8 cellular contexts compared by ENCODE assay signal in genomic region chr17:42531455-42532354, GRCh38. TPM values are rescaled to one million over a fixed set of nuclear protein-coding genes. Genes with fewer than 3 reads are reported as not detected.
DNase-seq lines count a peak whose midpoint lies in the region; TF ChIP-seq lines count a peak whose summit lies in the region.

No MANE protein-coding gene starts in this region.

- no peaks in the 10 kb centered on the region for H3K36me3 ChIP-seq in ACC112 (ENCODE audit: insufficient read depth, low read length)
- H3K36me3 ChIP-seq in subcutaneous abdominal adipose tissue (ENCODE audit: control insufficient read depth in 5 of 5, insufficient read depth in 5 of 5, low read length in 5 of 5), result no peaks in the 10 kb centered on the region

- H3K4me3 ChIP-seq in ACC112 (ENCODE audit: low read depth, low read length) (peak overlapping the region; percentile 78), epithelial cell of esophagus (ENCODE audit: low read length) (peak overlapping the region; percentile 42), mononuclear cell (ENCODE audit: low read length) (peak overlapping the region; percentile 42), subcutaneous abdominal adipose tissue (ENCODE audit: low read depth in 1 of 5, low read length in 5 of 5) (peak overlapping the region; percentile 54 to 75 (median 67))

- H3K79me2 ChIP-seq in ACC112 (ENCODE audit: control insufficient read depth, insufficient read depth, low read length, unreplicated experiment), result peaks cover 3% of the 10 kb centered on the region

- peaks cover 10% of the 10 kb centered on the region for H3K4me1 ChIP-seq in ACC112 (ENCODE audit: control insufficient read depth, insufficient read depth, low read length, unreplicated experiment)
- peaks cover 61% of the 10 kb centered on the region for H3K4me1 ChIP-seq in mononuclear cell (ENCODE audit: insufficient read depth, low read length)
- peaks cover 5 to 29% (median 26%) of the 10 kb centered on the region in 5 donors for H3K4me1 ChIP-seq in subcutaneous abdominal adipose tissue (ENCODE audit: control insufficient read depth in 5 of 5, insufficient read depth in 5 of 5, low read length in 5 of 5)

- H3K9ac ChIP-seq in subcutaneous abdominal adipose tissue (ENCODE audit: low read length in 5 of 5), result peak overlapping the region in 2 of 5 donors; percentile 20 to 68

- H2AFZ ChIP-seq in ACC112 (ENCODE audit: low read length, unreplicated experiment), result peak overlapping the region; percentile 48

- DNase-seq in GM13977 (ENCODE audit: low spot score), result peak; percentile 68
- DNase-seq in NCI-H69 (lab: John Stamatoyannopoulos, UW), result peak; percentile 83
- peak; percentile 77 for DNase-seq in activated CD8-positive, alpha-beta memory T cell treated with anti-CD3 and anti-CD28 coated beads, Interleukin-2, amount 50 U/mL, for 48 hours
- DNase-seq in epithelial cell of esophagus (ENCODE audit: low read depth), result peak; percentile 50
- DNase-seq in 8988T, result no peak

- no peaks in the 10 kb centered on the region for H3K9me3 ChIP-seq in mononuclear cell (ENCODE audit: low read depth, low read length)
- H3K9me3 ChIP-seq in subcutaneous abdominal adipose tissue (ENCODE audit: control insufficient read depth in 5 of 5, low read length in 5 of 5), result no peaks in the 10 kb centered on the region

- in situ Hi-C loops in GM13977 (cut with MboI; ENCODE audit: low pct_unique_long_range_greater_than_20kb, low sequenced_read_pairs, unreplicated experiment), result no loop called here

- H3K27ac ChIP-seq in ACC112 (ENCODE audit: low read depth, low read length), result no peak overlapping the region
- H3K27ac ChIP-seq in subcutaneous abdominal adipose tissue (ENCODE audit: low read depth, low read length), result peak overlapping the region; percentile 54

- no peaks in the 10 kb centered on the region for H3K27me3 ChIP-seq in ACC112 (ENCODE audit: insufficient read depth, low read length)
- no peaks in the 10 kb centered on the region for H3K27me3 ChIP-seq in mononuclear cell (ENCODE audit: insufficient read depth, low read length)
- H3K27me3 ChIP-seq in subcutaneous abdominal adipose tissue (ENCODE audit: control insufficient read depth in 5 of 5, insufficient read depth in 4 of 5, low read length in 5 of 5), result no peaks in the 10 kb centered on the region

- peak; percentile 41 for TF ChIP-seq CTCF in GM13977 (IDR thresholded peaks at IDR 0.05; ENCODE audit: extremely low read depth, insufficient read depth, missing control alignments)
- TF ChIP-seq CTCF in epithelial cell of esophagus (IDR thresholded peaks at IDR 0.05; ENCODE audit: insufficient read depth, low read depth, low read length, missing control alignments), result peak; percentile 40

RNA-seq across cellular contexts. Expression of gene NAGLU, which starts 4.3 kb away (rescaled TPM):
- total RNA-seq in mononuclear cell, result 7.9 TPM

RNA-seq across cellular contexts. Expression of gene HSD17B1, which starts 21.0 kb away (rescaled TPM):
- total RNA-seq in mononuclear cell, result 0.31 TPM

RNA-seq across cellular contexts. Expression of gene COASY, which starts 30.2 kb away (rescaled TPM):
- total RNA-seq in mononuclear cell, result 10.2 TPM

RNA-seq across cellular contexts. Expression of gene MLX, which starts 35.2 kb away (rescaled TPM):
- 22.0 TPM for total RNA-seq in mononuclear cell

RNA-seq across cellular contexts. Expression of gene PSMC3IP, which starts 45.8 kb away (rescaled TPM):
- total RNA-seq in mononuclear cell, result 1.4 TPM
